In genomic region chr7:128020161-128020560, GRCh38 we compare ENCODE assay signal across 1 cellular context.
TF ChIP-seq lines count a peak whose summit lies in the region.

No MANE protein-coding gene starts in this region.

TF ChIP-seq in HepG2, 621 proteins besides CTCF, POLR2A, EP300 and RAD21:
- no peak for TF ChIP-seq NPAS2 (CRISPR knock-in tag; IDR thresholded peaks at IDR 0.05; ENCODE audit: borderline replicate concordance)
- TF ChIP-seq ZNF451 (CRISPR knock-in tag; IDR thresholded peaks at IDR 0.05): no peak
- 0 out of 2 replicates have a peak, but pooled peaks have one; percentile 29 for TF ChIP-seq POGZ (CRISPR knock-in tag; IDR thresholded peaks at IDR 0.05)
- TF ChIP-seq ZNF777 (CRISPR knock-in tag; IDR thresholded peaks at IDR 0.05): no peak
- TF ChIP-seq ZBTB33 (CRISPR knock-in tag; IDR thresholded peaks at IDR 0.05): peak; percentile 100
- TF ChIP-seq CEBPG (CRISPR knock-in tag; IDR thresholded peaks at IDR 0.05): peak; percentile 32
- peak; percentile 55 for TF ChIP-seq ZMYM4 (CRISPR knock-in tag; IDR thresholded peaks at IDR 0.05)
- TF ChIP-seq KAT7 (CRISPR knock-in tag; IDR thresholded peaks at IDR 0.05; ENCODE audit: borderline replicate concordance): no peak
- peak; percentile 14; the same call in 1 of the 2 replicates for TF ChIP-seq STAG1 (CRISPR knock-in tag; IDR thresholded peaks at IDR 0.05)
- TF ChIP-seq, protein P1, sequence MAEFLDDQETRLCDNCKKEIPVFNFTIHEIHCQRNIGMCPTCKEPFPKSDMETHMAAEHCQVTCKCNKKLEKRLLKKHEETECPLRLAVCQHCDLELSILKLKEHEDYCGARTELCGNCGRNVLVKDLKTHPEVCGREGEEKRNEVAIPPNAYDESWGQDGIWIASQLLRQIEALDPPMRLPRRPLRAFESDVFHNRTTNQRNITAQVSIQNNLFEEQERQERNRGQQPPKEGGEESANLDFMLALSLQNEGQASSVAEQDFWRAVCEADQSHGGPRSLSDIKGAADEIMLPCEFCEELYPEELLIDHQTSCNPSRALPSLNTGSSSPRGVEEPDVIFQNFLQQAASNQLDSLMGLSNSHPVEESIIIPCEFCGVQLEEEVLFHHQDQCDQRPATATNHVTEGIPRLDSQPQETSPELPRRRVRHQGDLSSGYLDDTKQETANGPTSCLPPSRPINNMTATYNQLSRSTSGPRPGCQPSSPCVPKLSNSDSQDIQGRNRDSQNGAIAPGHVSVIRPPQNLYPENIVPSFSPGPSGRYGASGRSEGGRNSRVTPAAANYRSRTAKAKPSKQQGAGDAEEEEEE (CRISPR knock-in tag; IDR thresholded peaks at IDR 0.05; ENCODE audit: borderline replicate concordance): no peak
- TF ChIP-seq ZNF563 (CRISPR knock-in tag; IDR thresholded peaks at IDR 0.05): no peak
- TF ChIP-seq ZNF737 (CRISPR knock-in tag; IDR thresholded peaks at IDR 0.05; ENCODE audit: borderline replicate concordance): no peak
- TF ChIP-seq SMC3 (IDR thresholded peaks at IDR 0.05; ENCODE audit: low read length): peak; percentile 15; the same call in 1 of the 2 replicates
